Comparison of ENCODE assay signal across 8 cellular contexts in genomic region chr2:207625014-207625755, GRCh38. TPM values are rescaled to one million over a fixed set of nuclear protein-coding genes. Genes with fewer than 3 reads are reported as not detected.
DNase-seq lines count a peak whose midpoint lies in the region; ATAC-seq and TF ChIP-seq lines count a peak whose summit lies in the region.

TSS of gene METTL21A (minus strand) at chr2:207625394. CDS start at chr2:207624375, 1,019 bp downstream.

- no peaks in the 10 kb centered on the region for H3K27me3 ChIP-seq in cardiac muscle cell

- H3K9me3 Mint-ChIP-seq in type B pancreatic cell: no peaks in the 10 kb centered on the region

- TF ChIP-seq CTCF in GM12875 (IDR thresholded peaks at IDR 0.05; ENCODE audit: borderline replicate concordance, insufficient read depth, low read depth, low read length) (peak; percentile 71), cardiac muscle cell (IDR thresholded peaks at IDR 0.05; ENCODE audit: low read depth, low read length) (peak; percentile 50), type B pancreatic cell (conservative IDR thresholded peaks at IDR 0.05) (peak; percentile 65)

- H3K27me3 Mint-ChIP-seq in type B pancreatic cell: no peaks in the 10 kb centered on the region

- peaks cover 15% of the 10 kb centered on the region for H3K36me3 Mint-ChIP-seq in type B pancreatic cell

- peak; percentile 54 for DNase-seq in NCI-H128 (lab: John Stamatoyannopoulos, UW; ENCODE audit: unreplicated experiment)
- peak; percentile 83 to 84 for DNase-seq in SW 1271 (lab: John Stamatoyannopoulos, UW)
- peak; percentile 85 for DNase-seq in activated naive CD8-positive, alpha-beta T cell treated with anti-CD3 and anti-CD28 coated beads, Interleukin-2, amount 50 U/mL, for 16 hours (ENCODE audit: low read depth, low spot score)
- DNase-seq in cardiac muscle cell (ENCODE audit: low read depth in 1 of 2, low spot score in 1 of 2): peak; percentile 90 to 91
- peak; percentile 87 for DNase-seq in pons (ENCODE audit: low spot score)
- DNase-seq in type B pancreatic cell (ENCODE audit: extremely low spot score, unreplicated experiment): peak; percentile 82

- peak within 1 kb of the TSS; percentile 93 for H3K27ac Mint-ChIP-seq in type B pancreatic cell

- ATAC-seq in HG02759 (IDR thresholded peaks at IDR 0.05; ENCODE audit: unreplicated experiment): peak; percentile 69

- no peaks in the 10 kb centered on the region for H3K9me3 ChIP-seq in cardiac muscle cell (ENCODE audit: low read depth)

- H3K4me3 ChIP-seq in GM12875 (ENCODE audit: low read depth, low read length) (peak within 1 kb of the TSS; percentile 63), cardiac muscle cell (peak within 1 kb of the TSS; percentile 96)

- peak within 1 kb of the TSS; percentile 91 for H3K27ac ChIP-seq in cardiac muscle cell

- peaks cover 8% of the 10 kb centered on the region for H3K4me1 ChIP-seq in cardiac muscle cell (ENCODE audit: low read depth)

- H3K4me1 Mint-ChIP-seq in type B pancreatic cell (ENCODE audit: unreplicated experiment): peaks cover 22% of the 10 kb centered on the region

- peaks cover 20% of the 10 kb centered on the region for H3K36me3 ChIP-seq in cardiac muscle cell

- H3K4me3 Mint-ChIP-seq in type B pancreatic cell: peak within 1 kb of the TSS; percentile 97

RNA-seq across cellular contexts. Expression of gene METTL21A, which starts in this region (rescaled TPM):
- total RNA-seq in cardiac muscle cell (39.8 and 50.7 TPM in 2 replicates), type B pancreatic cell (ENCODE audit: low replicate concordance) (23.1 and 26.4 TPM in 2 replicates)
- 49.3 and 55.9 TPM in 2 replicates for polyA plus RNA-seq in cardiac muscle cell

Comparison
In these comparisons a context has a peak if more than half of its experiments do, and no peak if none do; other contexts are left out.
1. Peak in every context shown above with its lines: DNase-seq, ATAC-seq, H3K4me3 ChIP-seq and H3K27ac ChIP-seq.